9 cellular contexts compared by ENCODE assay signal in genomic region chr4:45350438-45350837, GRCh38.
A peak's percentile ranks its signal among the peaks of the same experiment; 100 is the strongest.
DNase-seq lines count a peak whose midpoint lies in the region; ATAC-seq, FAIRE-seq and TF ChIP-seq lines count a peak whose summit lies in the region.
"Had no signal": no experiment of that assay in that cellular context is flagged by ENCODE, and none has a peak within 500 bp of the region (broad histone marks: within the 10 kb centered on the region; RNA-seq: fewer than 3 reads in every experiment).

No MANE protein-coding gene starts in this region.

- intact Hi-C loops in PC-9 (cut with micrococcal nuclease; ENCODE audit: unreplicated experiment): no loop called here
- intact Hi-C loops in lower leg skin (cut with DNase I; ENCODE audit: low total_unique reads): no loop called here

- ATAC-seq in HG02623 (IDR thresholded peaks at IDR 0.05; ENCODE audit: unreplicated experiment): peak; percentile 89
- ATAC-seq in naive thymus-derived CD8-positive, alpha-beta T cell: no peak
- ATAC-seq: K562 had no signal

- H3K27me3 ChIP-seq in BLaER1 (no peaks in the 10 kb centered on the region), PC-9 (ENCODE audit: insufficient read depth, low read depth) (no peaks in the 10 kb centered on the region)

- H3F3A ChIP-seq in PC-9 (ENCODE audit: insufficient read depth, low read depth): no peaks in the 10 kb centered on the region

- no peaks in the 10 kb centered on the region for H3K9me3 ChIP-seq in BLaER1
- H3K9me3 ChIP-seq in PC-9 (ENCODE audit: insufficient read depth, low read depth): no peaks in the 10 kb centered on the region

- no peaks in the 10 kb centered on the region for H3K79me2 ChIP-seq in PC-9 (ENCODE audit: low read depth)

- H3K9me2 ChIP-seq in PC-9 (ENCODE audit: insufficient read depth): no peaks in the 10 kb centered on the region

- no peak overlapping the region for H3K4me3 ChIP-seq in BLaER1
- no peak overlapping the region for H3K4me3 ChIP-seq in PC-9
- no peak overlapping the region for H3K4me3 ChIP-seq in lower leg skin (ENCODE audit: low read depth, poor library complexity, severe bottlenecking)
- H3K4me3 ChIP-seq: K562 had no signal

- H4K20me1 ChIP-seq in BLaER1 (no peaks in the 10 kb centered on the region), PC-9 (ENCODE audit: insufficient read depth) (no peaks in the 10 kb centered on the region)

- H3K27ac ChIP-seq in BLaER1: peak overlapping the region; percentile 58; the same call in 1 of the 2 replicates
- no peak overlapping the region for H3K27ac ChIP-seq in PC-9

- POLR2A ChIA-PET in PC-9 (lab: Charles Lee; ENCODE audit: unreplicated experiment): no interaction called here
- POLR2A ChIA-PET in naive thymus-derived CD8-positive, alpha-beta T cell (lab: Charles Lee): no interaction called here

- CTCF ChIA-PET in PC-9 (lab: Charles Lee): no interaction called here

- H3K27me3 Mint-ChIP-seq in naive thymus-derived CD8-positive, alpha-beta T cell: no peaks in the 10 kb centered on the region

- no peak overlapping the region for H3K27ac Mint-ChIP-seq in naive thymus-derived CD8-positive, alpha-beta T cell

- no peak overlapping the region; the same call in 1 of the 2 replicates for H2AFZ ChIP-seq in PC-9

- BruUV-seq in PC-9 (replicated peaks; lab: Mats Ljungman, UMichigan): no TSS peak

- H3K36me3 ChIP-seq in BLaER1 (no peaks in the 10 kb centered on the region), PC-9 (ENCODE audit: low read depth) (no peaks in the 10 kb centered on the region)

- no peak overlapping the region for H3K4me3 Mint-ChIP-seq in naive thymus-derived CD8-positive, alpha-beta T cell

- H3K36me3 Mint-ChIP-seq in naive thymus-derived CD8-positive, alpha-beta T cell: no peaks in the 10 kb centered on the region

- H3K4me2 ChIP-seq in BLaER1 (peak overlapping the region; percentile 56), PC-9 (peak overlapping the region; percentile 30; the same call in 1 of the 2 replicates)

- TF ChIP-seq CTCF in PC-9 (conservative IDR thresholded peaks at IDR 0.05) (no peak), lower leg skin (IDR thresholded peaks at IDR 0.05) (no peak)

- peak; percentile 96 for FAIRE-seq in islet of Langerhans (lab: Jason Lieb, UNC)
- FAIRE-seq: K562 had no signal

- H3K4me1 Mint-ChIP-seq in naive thymus-derived CD8-positive, alpha-beta T cell: no peaks in the 10 kb centered on the region

- peak overlapping the region; percentile 52; the same call in 1 of the 2 replicates for H3K9ac ChIP-seq in BLaER1

- H3K9me3 Mint-ChIP-seq in naive thymus-derived CD8-positive, alpha-beta T cell: peaks cover 0 to 8% (median 0%) of the 10 kb centered on the region in 9 donors

- 11 to 14% methylated on average over 1 of the region's 1 CpG for WGBS in lower leg skin, 2 donors

- no peaks in the 10 kb centered on the region for H3K4me1 ChIP-seq in BLaER1
- no peaks in the 10 kb centered on the region for H3K4me1 ChIP-seq in PC-9 (replicated peaks; ENCODE audit: insufficient read depth)

- no peak for TF ChIP-seq POLR2A in lower leg skin (IDR thresholded peaks at IDR 0.05)

- no peak for DNase-seq in PC-9
- no peak for DNase-seq in naive thymus-derived CD8-positive, alpha-beta T cell
- DNase-seq in NCI-H82 treated with DMSO at 0.1 percent for 48 hours (lab: John Stamatoyannopoulos, UW; ENCODE audit: unreplicated experiment): no peak
- no peak for DNase-seq in lower leg skin (ENCODE audit: low spot score in 2 of 2)
- DNase-seq in UCSD-AML1 (lab: John Stamatoyannopoulos, UW; ENCODE audit: unreplicated experiment): no peak
